15 cellular contexts compared by ENCODE assay signal in the genomic region with DNA sequence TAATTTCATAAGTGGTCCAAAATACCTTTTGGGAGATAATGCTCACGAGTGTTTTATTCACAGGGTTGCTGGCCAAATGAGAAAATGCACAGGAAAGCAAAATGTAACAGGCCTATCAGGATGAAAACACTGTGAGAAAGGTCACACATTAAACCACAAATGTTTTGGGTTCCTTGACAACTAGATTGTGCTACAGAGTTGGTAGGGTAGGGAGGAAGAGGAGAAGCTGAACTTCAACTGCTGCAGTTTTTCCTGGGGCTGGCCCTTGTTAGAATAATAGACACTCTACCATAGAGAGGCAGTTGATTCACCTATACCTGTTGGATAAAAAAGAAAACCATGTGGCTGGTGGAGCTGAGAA. TPM values are rescaled to one million over a fixed set of nuclear protein-coding genes. Genes with fewer than 3 reads are reported as not detected.
DNase-seq lines count a peak whose midpoint lies in the region; ATAC-seq, FAIRE-seq and TF ChIP-seq lines count a peak whose summit lies in the region.
"Had no signal": no experiment of that assay in that cellular context is flagged by ENCODE, and none has a peak within 500 bp of the region (broad histone marks: within the 10 kb centered on the region; RNA-seq: fewer than 3 reads in every experiment).

No MANE protein-coding gene starts in this region.

- no peak for TF ChIP-seq CTCF in HepG2 (CRISPR knock-in tag; IDR thresholded peaks at IDR 0.05)

- peak in 2 of 3 donors; percentile 53 to 75 for DNase-seq in CD4-positive, CD25-positive, alpha-beta regulatory T cell
- DNase-seq in T-helper 17 cell (no peak), HepG2 (ENCODE audit: low spot score) (no peak), AG08396 (ENCODE audit: low spot score) (no peak), NCI-H69 (lab: John Stamatoyannopoulos, UW) (no peak)
- DNase-seq: activated effector memory CD4-positive, alpha-beta T cell treated with Interleukin-2 at 50 U/mL for 16 hours; C1 segment of cervical spinal cord; foreskin melanocyte; left ventricle myocardium inferior; NCI-H1417 treated with DMSO at 0.1 percent for 48 hours had no signal

- no peaks in the 10 kb centered on the region for H3K27me3 ChIP-seq in CD4-positive, CD25-positive, alpha-beta regulatory T cell (ENCODE audit: control insufficient read depth, insufficient read depth, low read length)
- no peaks in the 10 kb centered on the region for H3K27me3 ChIP-seq in HepG2 (ENCODE audit: control insufficient read depth in 1 of 2, insufficient read depth in 2 of 2, low read length in 2 of 2)

- H3K27ac Mint-ChIP-seq in CD4-positive, CD25-positive, alpha-beta regulatory T cell, result peak overlapping the region; percentile 87 to 93 (median 90)
- H3K27ac Mint-ChIP-seq in T-helper 17 cell, result peak overlapping the region; percentile 95

- H3K36me3 ChIP-seq in CD4-positive, CD25-positive, alpha-beta regulatory T cell (ENCODE audit: control insufficient read depth, insufficient read depth, low read length), result no peaks in the 10 kb centered on the region
- no peaks in the 10 kb centered on the region for H3K36me3 ChIP-seq in HepG2 (replicated peaks in 1 of 2; ENCODE audit: control insufficient read depth in 1 of 2, insufficient read depth in 2 of 2, low read length in 2 of 2)
- H3K36me3 ChIP-seq: left ventricle myocardium inferior, thoracic aorta had no signal

- WGBS in HepG2 (ENCODE audit: low lambda C conversion rate), result 4% methylated on average over 1 of the region's 1 CpG

- BruUV-seq in HepG2 (replicated peaks; lab: Mats Ljungman, UMichigan), result no TSS peak

- H3K36me3 Mint-ChIP-seq in CD4-positive, CD25-positive, alpha-beta regulatory T cell, result no peaks in the 10 kb centered on the region
- peaks cover 2% of the 10 kb centered on the region for H3K36me3 Mint-ChIP-seq in T-helper 17 cell (ENCODE audit: low read depth)

- H3K79me2 ChIP-seq in HepG2 (ENCODE audit: insufficient read depth, low read length), result no peaks in the 10 kb centered on the region

- peak; percentile 75 to 81 for ATAC-seq in CD4-positive, CD25-positive, alpha-beta regulatory T cell (ENCODE audit: low read depth in 2 of 2)
- peak; percentile 62 for ATAC-seq in GM21447 (IDR thresholded peaks at IDR 0.05; ENCODE audit: unreplicated experiment)
- ATAC-seq in T-helper 17 cell, result peak; percentile 85
- peak; percentile 59 for ATAC-seq in HepG2
- no peak for ATAC-seq in HG03097 (IDR thresholded peaks at IDR 0.05; ENCODE audit: low FRiP score, unreplicated experiment)
- ATAC-seq in HG02885 (IDR thresholded peaks at IDR 0.05; ENCODE audit: poor library complexity, unreplicated experiment), result no peak

- no peak for FAIRE-seq in HepG2 (lab: Jason Lieb, UNC)

- intact Hi-C loops in HepG2 (cut with micrococcal nuclease; ENCODE audit: unreplicated experiment), result no loop called here

- CTCF ChIA-PET in HepG2 (lab: Yijun Ruan, JAX; ENCODE audit: low intra/inter-chr PET ratio, low total read pairs), result no interaction called here

- H3K9ac ChIP-seq in HepG2 (ENCODE audit: insufficient read depth, low read depth, low read length), result no peak overlapping the region

- H4K20me1 ChIP-seq in HepG2 (ENCODE audit: insufficient read depth, low read length), result no peaks in the 10 kb centered on the region

- H3K4me1 Mint-ChIP-seq in CD4-positive, CD25-positive, alpha-beta regulatory T cell, result peaks cover 7 to 75% (median 41%) of the 10 kb centered on the region in 4 donors
- H3K4me1 Mint-ChIP-seq in T-helper 17 cell, result peaks cover 48% of the 10 kb centered on the region

- no peaks in the 10 kb centered on the region for H3K27me3 Mint-ChIP-seq in CD4-positive, CD25-positive, alpha-beta regulatory T cell
- no peaks in the 10 kb centered on the region for H3K27me3 Mint-ChIP-seq in T-helper 17 cell

- H3K9me3 ChIP-seq in CD4-positive, CD25-positive, alpha-beta regulatory T cell (ENCODE audit: control insufficient read depth in 2 of 2, low read length in 2 of 2), result no peaks in the 10 kb centered on the region
- H3K9me3 ChIP-seq in T-helper 17 cell (ENCODE audit: control insufficient read depth, low read length, poor library complexity, severe bottlenecking), result no peaks in the 10 kb centered on the region
- no peaks in the 10 kb centered on the region for H3K9me3 ChIP-seq in HepG2 (ENCODE audit: low read length)
- H3K9me3 ChIP-seq: left ventricle myocardium inferior, thoracic aorta had no signal

- H3K9me3 Mint-ChIP-seq in CD4-positive, CD25-positive, alpha-beta regulatory T cell, result no peaks in the 10 kb centered on the region

- no peak for TF ChIP-seq RAD21 in HepG2 (CRISPR knock-in tag; IDR thresholded peaks at IDR 0.05)

- H3K4me3 ChIP-seq in CD4-positive, CD25-positive, alpha-beta regulatory T cell (ENCODE audit: low read depth, low read length), result peak overlapping the region; percentile 55
- H3K4me3 ChIP-seq in HepG2 (replicated peaks in 1 of 3; ENCODE audit: insufficient read depth in 1 of 3, low read depth in 2 of 3, low read length in 3 of 3), result no peak overlapping the region
- H3K4me3 ChIP-seq: coronary artery, left ventricle myocardium inferior, thoracic aorta had no signal

- TF ChIP-seq POLR2A in HepG2 (IDR thresholded peaks at IDR 0.05; ENCODE audit: insufficient read depth in 1 of 2, low read depth in 2 of 2, low read length in 2 of 2), result no peak

- TF ChIP-seq EP300 in HepG2 (IDR thresholded peaks at IDR 0.05; ENCODE audit: low read depth in 2 of 2, low read length in 2 of 2), result no peak
- 0 out of 2 replicates have a peak, but pooled peaks have one; percentile 25 for TF ChIP-seq EP300 in HepG2 (CRISPR knock-in tag; IDR thresholded peaks at IDR 0.05; ENCODE audit: borderline replicate concordance)

- in situ Hi-C loops in HepG2 (cut with HindIII; ENCODE audit: extremely low pct_ligation_motif_present, low pct_unique_long_range_greater_than_20kb), result no loop called here

- no peak overlapping the region for H2AFZ ChIP-seq in HepG2 (ENCODE audit: low read length)

- POLR2A ChIA-PET in HepG2 (lab: Yijun Ruan, JAX), result interaction anchor here (2.1 to 2.4 kb wide), 2 partner anchors 19 to 48 kb away, joined by 7 to 12 read pairs; a partner anchor contains a TSS

- peak overlapping the region; percentile 55 for H3K27ac ChIP-seq in CD4-positive, CD25-positive, alpha-beta regulatory T cell (ENCODE audit: insufficient read depth, low read length, poor library complexity, severe bottlenecking)
- H3K27ac ChIP-seq in HepG2 (ENCODE audit: extremely low read length, insufficient read depth, low read length), result no peak overlapping the region
- H3K27ac ChIP-seq: coronary artery, left ventricle myocardium inferior, thoracic aorta had no signal

- H3K4me2 ChIP-seq in HepG2 (ENCODE audit: low read depth, low read length), result peak overlapping the region; percentile 38; the same call in 1 of the 2 replicates

- peaks cover 30% of the 10 kb centered on the region for H3K4me1 ChIP-seq in CD4-positive, CD25-positive, alpha-beta regulatory T cell (ENCODE audit: control insufficient read depth, insufficient read depth, low read length, poor library complexity, severe bottlenecking)
- peaks cover 65% of the 10 kb centered on the region for H3K4me1 ChIP-seq in HepG2 (ENCODE audit: insufficient read depth, low read length)
- H3K4me1 ChIP-seq: left ventricle myocardium inferior had no signal

- peak overlapping the region; percentile 2 to 83 (median 58) for H3K4me3 Mint-ChIP-seq in CD4-positive, CD25-positive, alpha-beta regulatory T cell
- H3K4me3 Mint-ChIP-seq in T-helper 17 cell, result peak overlapping the region; percentile 71

RNA-seq across cellular contexts. Expression of a gene that starts 28.1 kb away (rescaled TPM):
- 5.4 TPM for total RNA-seq in CD4-positive, CD25-positive, alpha-beta regulatory T cell
- polyA plus RNA-seq in CD4-positive, CD25-positive, alpha-beta regulatory T cell, result 10 to 100 TPM in 3 of 4 donors, 1 to 10 TPM in 1; 8.6 to 18.5 (median 15.5) TPM
- total RNA-seq in T-helper 17 cell (1 to 10 TPM; 3.6 to 7.7 TPM), HepG2 (2016; rRNA removed; fragmentation: Illumina TruSeq; extraction: Trizol) (26.2 and 37.7 TPM in 2 replicates)
- total RNA-seq in HepG2 (2016; cell fraction: cytosol; rRNA removed; fragmentation: Illumina TruSeq; extraction: Trizol; ENCODE audit: low read depth), result 3.1 and 3.4 TPM in 2 replicates
- total RNA-seq in HepG2 (2016; cell fraction: insoluble cytoplasmic fraction; rRNA removed; fragmentation: Illumina TruSeq; extraction: Trizol), result 25.3 and 36.5 TPM in 2 replicates
- 16.5 TPM in 2 replicates for total RNA-seq in HepG2 (2016; cell fraction: membrane; rRNA removed; fragmentation: Illumina TruSeq; extraction: Trizol)
- 36.5 and 38.6 TPM in 2 replicates for total RNA-seq in HepG2 (2016; cell fraction: nucleus; rRNA removed; fragmentation: Illumina TruSeq; extraction: Trizol)
- 36.5 and 50.7 TPM in 2 replicates for polyA plus RNA-seq in HepG2 (2011; rRNA removed)
- 33.7 and 46.9 TPM in 2 replicates for polyA plus RNA-seq in HepG2 (2011; cell fraction: cytosol; rRNA removed)
- 17.0 and 22.0 TPM in 2 replicates for polyA plus RNA-seq in HepG2 (2011; cell fraction: nucleus; rRNA removed)
- polyA plus RNA-seq in HepG2 (2012), result 18.9 and 24.9 TPM in 2 replicates
- polyA plus RNA-seq in HepG2 (2016; cell fraction: cytosol; fragmentation: Illumina TruSeq; extraction: Trizol; ENCODE audit: low read depth), result 2.3 and 2.8 TPM in 2 replicates
- 23.7 TPM in 2 replicates for polyA plus RNA-seq in HepG2 (2016; cell fraction: insoluble cytoplasmic fraction; fragmentation: Illumina TruSeq; extraction: Trizol; ENCODE audit: low read depth)
- 8.0 and 8.6 TPM in 2 replicates for polyA plus RNA-seq in HepG2 (2016; cell fraction: membrane; fragmentation: Illumina TruSeq; extraction: Trizol; ENCODE audit: low read depth)
- 41.8 and 43.1 TPM in 2 replicates for polyA plus RNA-seq in HepG2 (2016; cell fraction: nucleus; fragmentation: Illumina TruSeq; extraction: Trizol; ENCODE audit: insufficient read depth, low read depth)
- polyA minus RNA-seq in HepG2 (2011; rRNA and poly(A)+ RNA removed; ENCODE audit: low replicate concordance), result 0.87 and 184 TPM in 2 replicates
- 34.4 and 49.4 TPM in 2 replicates for polyA minus RNA-seq in HepG2 (2011; cell fraction: cytosol; rRNA and poly(A)+ RNA removed)
- polyA minus RNA-seq in HepG2 (2011; cell fraction: nucleus; rRNA and poly(A)+ RNA removed), result 30.6 and 38.9 TPM in 2 replicates

RNA-seq across cellular contexts. Expression of a gene that starts 49.3 kb away (rescaled TPM):
- total RNA-seq in CD4-positive, CD25-positive, alpha-beta regulatory T cell, result 24.5 TPM
- 10 to 100 TPM; 60.6 to 67.8 (median 62.0) TPM for polyA plus RNA-seq in CD4-positive, CD25-positive, alpha-beta regulatory T cell
- 10 to 100 TPM; 20.3 to 24.3 TPM for total RNA-seq in T-helper 17 cell
- total RNA-seq in HepG2 (2016; rRNA removed; fragmentation: Illumina TruSeq; extraction: Trizol), result 288 and 336 TPM in 2 replicates
- total RNA-seq in HepG2 (2016; cell fraction: cytosol; rRNA removed; fragmentation: Illumina TruSeq; extraction: Trizol; ENCODE audit: low read depth), result 27.6 and 36.1 TPM in 2 replicates
- 287 and 310 TPM in 2 replicates for total RNA-seq in HepG2 (2016; cell fraction: insoluble cytoplasmic fraction; rRNA removed; fragmentation: Illumina TruSeq; extraction: Trizol)
- 67.0 and 76.9 TPM in 2 replicates for total RNA-seq in HepG2 (2016; cell fraction: membrane; rRNA removed; fragmentation: Illumina TruSeq; extraction: Trizol)
- total RNA-seq in HepG2 (2016; cell fraction: nucleus; rRNA removed; fragmentation: Illumina TruSeq; extraction: Trizol), result 222 and 236 TPM in 2 replicates
- polyA plus RNA-seq in HepG2 (2011; rRNA removed), result 110 and 164 TPM in 2 replicates
- polyA plus RNA-seq in HepG2 (2011; cell fraction: cytosol; rRNA removed), result 97.2 and 124 TPM in 2 replicates
- 135 and 203 TPM in 2 replicates for polyA plus RNA-seq in HepG2 (2011; cell fraction: nucleus; rRNA removed)
- 70.9 and 88.3 TPM in 2 replicates for polyA plus RNA-seq in HepG2 (2012)
- 14.8 and 17.4 TPM in 2 replicates for polyA plus RNA-seq in HepG2 (2016; cell fraction: cytosol; fragmentation: Illumina TruSeq; extraction: Trizol; ENCODE audit: low read depth)
- 255 and 266 TPM in 2 replicates for polyA plus RNA-seq in HepG2 (2016; cell fraction: insoluble cytoplasmic fraction; fragmentation: Illumina TruSeq; extraction: Trizol; ENCODE audit: low read depth)
- 29.0 and 35.9 TPM in 2 replicates for polyA plus RNA-seq in HepG2 (2016; cell fraction: membrane; fragmentation: Illumina TruSeq; extraction: Trizol; ENCODE audit: low read depth)
- polyA plus RNA-seq in HepG2 (2016; cell fraction: nucleus; fragmentation: Illumina TruSeq; extraction: Trizol; ENCODE audit: insufficient read depth, low read depth), result 238 and 239 TPM in 2 replicates
- 258 and 404 TPM in 2 replicates for polyA minus RNA-seq in HepG2 (2011; rRNA and poly(A)+ RNA removed; ENCODE audit: low replicate concordance)
- polyA minus RNA-seq in HepG2 (2011; cell fraction: cytosol; rRNA and poly(A)+ RNA removed), result 66.4 and 93.7 TPM in 2 replicates
- 123 and 171 TPM in 2 replicates for polyA minus RNA-seq in HepG2 (2011; cell fraction: nucleus; rRNA and poly(A)+ RNA removed)

Comparison
In these comparisons a context has a peak if more than half of its experiments do, and no peak if none do; other contexts are left out.
1. ATAC-seq: peak in CD4-positive, CD25-positive, alpha-beta regulatory T cell (2 of 2), GM21447 (single experiment), T-helper 17 cell (single experiment) and HepG2 (single experiment); none in HG03097 (single experiment) and HG02885 (single experiment).
2. DNase-seq: peak in CD4-positive, CD25-positive, alpha-beta regulatory T cell (2 of 3); none in T-helper 17 cell (0 of 3), HepG2 (single experiment), AG08396 (single experiment) and NCI-H69 (single experiment).